ENCODE assay signal across 1 cellular context in genomic region chr19:6099633-6100032, GRCh38.
TF ChIP-seq lines count a peak whose summit lies in the region.

No MANE protein-coding gene starts in this region.

TF ChIP-seq in GM12878, 131 proteins besides CTCF, POLR2A, EP300 and RAD21 (continued from another document):
- TF ChIP-seq NKRF (conservative IDR thresholded peaks at IDR 0.05) (no peak), SMARCA5 (IDR thresholded peaks at IDR 0.05) (no peak), IRF3 (IDR thresholded peaks at IDR 0.05) (no peak), IKZF2 (IDR thresholded peaks at IDR 0.05) (no peak), MYB (IDR thresholded peaks at IDR 0.05; ENCODE audit: borderline replicate concordance, low read depth, low read length) (no peak), SMC3 (IDR thresholded peaks at IDR 0.05; ENCODE audit: borderline replicate concordance, low read length) (no peak), PAX5 (IDR thresholded peaks at IDR 0.05; ENCODE audit: borderline replicate concordance, low read depth, low read length) (no peak), SMAD1 (IDR thresholded peaks at IDR 0.05; ENCODE audit: low read depth, partially characterized antibody) (no peak), NBN (IDR thresholded peaks at IDR 0.05) (no peak), TARDBP (IDR thresholded peaks at IDR 0.05; ENCODE audit: borderline replicate concordance) (no peak)
TF ChIP-seq in GM12878: peak in this region for 0.
